In genomic region chr11:45079943-45080719, GRCh38 we compare ENCODE assay signal across 8 cellular contexts.
DNase-seq lines count a peak whose midpoint lies in the region; ATAC-seq and TF ChIP-seq lines count a peak whose summit lies in the region.

No MANE protein-coding gene starts in this region.

- no peaks in the 10 kb centered on the region for H3K36me3 Mint-ChIP-seq in IgD-negative memory B cell
- no peaks in the 10 kb centered on the region for H3K36me3 Mint-ChIP-seq in stimulated activated memory B cell treated with anti-CD40 and anti-IgM and Interleukin-4, amounts not matched to agents 10 μg/mL and 1 μg/mL and 100 μg/mL, for 72 hours
- H3K36me3 Mint-ChIP-seq in Caco-2 (ENCODE audit: insufficient read depth, unreplicated experiment), result no peaks in the 10 kb centered on the region

- H3K27ac Mint-ChIP-seq in IgD-negative memory B cell (peak overlapping the region; percentile 77 to 92 (median 89)), Caco-2 (ENCODE audit: unreplicated experiment) (no peak overlapping the region)
- peak overlapping the region; percentile 94 for H3K27ac Mint-ChIP-seq in stimulated activated memory B cell treated with anti-CD40 and anti-IgM and Interleukin-4, amounts not matched to agents 10 μg/mL and 1 μg/mL and 100 μg/mL, for 72 hours

- no peak overlapping the region for H3K4me3 ChIP-seq in Caco-2 (ENCODE audit: low read depth, low read length)

- no peaks in the 10 kb centered on the region for H3K4me1 ChIP-seq in Caco-2

- H3K27me3 ChIP-seq in Caco-2 (replicated peaks; ENCODE audit: control insufficient read depth, insufficient read depth, low read length), result no peaks in the 10 kb centered on the region

- in situ Hi-C loops in GM13977 (cut with MboI; ENCODE audit: low pct_unique_long_range_greater_than_20kb, low sequenced_read_pairs, unreplicated experiment), result no loop called here

- DNase-seq in activated CD4-positive, alpha-beta T cell treated with anti-CD3 and anti-CD28 coated beads, Interleukin-2, amount 50 U/mL, for 48 hours, result peak; percentile 52 to 62
- DNase-seq in head of caudate nucleus (peak in 34 of 42 donors; percentile 25 to 86 (median 53)), GM13977 (ENCODE audit: low spot score) (no peak), Caco-2 (no peak)

- no peaks in the 10 kb centered on the region for H3K9me3 ChIP-seq in Caco-2

- CTCF ChIA-PET in Caco-2 (lab: Charles Lee), result no interaction called here

- H3K4me3 Mint-ChIP-seq in IgD-negative memory B cell (peak overlapping the region; percentile 12 to 81 (median 52)), Caco-2 (ENCODE audit: unreplicated experiment) (no peak overlapping the region)
- peak overlapping the region; percentile 24 for H3K4me3 Mint-ChIP-seq in stimulated activated memory B cell treated with anti-CD40 and anti-IgM and Interleukin-4, amounts not matched to agents 10 μg/mL and 1 μg/mL and 100 μg/mL, for 72 hours

- TF ChIP-seq CTCF in GM13977 (IDR thresholded peaks at IDR 0.05; ENCODE audit: extremely low read depth, insufficient read depth, missing control alignments) (no peak), Caco-2 (IDR thresholded peaks at IDR 0.05; ENCODE audit: insufficient read depth in 1 of 2, low read depth in 1 of 2, low read length in 1 of 2, severe bottlenecking in 1 of 2, unreplicated experiment in 1 of 2) (no peak)

- intact Hi-C loops in head of caudate nucleus (cut with DNase I), result loop anchor here (10.0 kb wide), 1 partner anchor 55 kb away; no protein-coding TSS in a partner anchor
- intact Hi-C loops in Caco-2 (cut with micrococcal nuclease; ENCODE audit: unreplicated experiment), result loop anchor here (5.0 kb wide), 1 partner anchor 143 kb away; no protein-coding TSS in a partner anchor

- peak; percentile 53 for ATAC-seq in GM18508 (IDR thresholded peaks at IDR 0.05; ENCODE audit: insufficient read depth, unreplicated experiment)
- peak; percentile 74 for ATAC-seq in stimulated activated memory B cell treated with anti-CD40 and anti-IgM and Interleukin-4, amounts not matched to agents 10 μg/mL and 1 μg/mL and 100 μg/mL, for 72 hours
- no peak for ATAC-seq in HG02588 (IDR thresholded peaks at IDR 0.05; ENCODE audit: unreplicated experiment)

- BruUV-seq in Caco-2 (replicated peaks; lab: Mats Ljungman, UMichigan), result no TSS peak

- no peaks in the 10 kb centered on the region for H3K36me3 ChIP-seq in Caco-2 (ENCODE audit: control insufficient read depth, insufficient read depth, low read length)

- POLR2A ChIA-PET in Caco-2 (lab: Charles Lee), result no interaction called here

- H3K9me3 Mint-ChIP-seq in IgD-negative memory B cell (peaks cover 0 to 2% (median 2%) of the 10 kb centered on the region in 3 donors), Caco-2 (ENCODE audit: unreplicated experiment) (no peaks in the 10 kb centered on the region)
- H3K9me3 Mint-ChIP-seq in stimulated activated memory B cell treated with anti-CD40 and anti-IgM and Interleukin-4, amounts not matched to agents 10 μg/mL and 1 μg/mL and 100 μg/mL, for 72 hours, result no peaks in the 10 kb centered on the region

- H3K27me3 Mint-ChIP-seq in IgD-negative memory B cell (peaks cover 2% of the 10 kb centered on the region), Caco-2 (ENCODE audit: insufficient read depth, unreplicated experiment) (peaks cover 12% of the 10 kb centered on the region)
- no peaks in the 10 kb centered on the region for H3K27me3 Mint-ChIP-seq in stimulated activated memory B cell treated with anti-CD40 and anti-IgM and Interleukin-4, amounts not matched to agents 10 μg/mL and 1 μg/mL and 100 μg/mL, for 72 hours

- H3K4me1 Mint-ChIP-seq in IgD-negative memory B cell (peaks cover 37 to 57% (median 54%) of the 10 kb centered on the region in 3 donors), Caco-2 (ENCODE audit: low read depth, unreplicated experiment) (no peaks in the 10 kb centered on the region)
- peaks cover 63% of the 10 kb centered on the region for H3K4me1 Mint-ChIP-seq in stimulated activated memory B cell treated with anti-CD40 and anti-IgM and Interleukin-4, amounts not matched to agents 10 μg/mL and 1 μg/mL and 100 μg/mL, for 72 hours

Comparison
In these comparisons a context has a peak if more than half of its experiments do, and no peak if none do; other contexts are left out.
1. DNase-seq: peak in activated CD4-positive, alpha-beta T cell treated with anti-CD3 and anti-CD28 coated beads, Interleukin-2, amount 50 U/mL, for 48 hours (2 of 2) and head of caudate nucleus (34 of 42); none in GM13977 (single experiment) and Caco-2 (0 of 2).